27 cellular contexts compared by ENCODE assay signal in the genomic region with DNA sequence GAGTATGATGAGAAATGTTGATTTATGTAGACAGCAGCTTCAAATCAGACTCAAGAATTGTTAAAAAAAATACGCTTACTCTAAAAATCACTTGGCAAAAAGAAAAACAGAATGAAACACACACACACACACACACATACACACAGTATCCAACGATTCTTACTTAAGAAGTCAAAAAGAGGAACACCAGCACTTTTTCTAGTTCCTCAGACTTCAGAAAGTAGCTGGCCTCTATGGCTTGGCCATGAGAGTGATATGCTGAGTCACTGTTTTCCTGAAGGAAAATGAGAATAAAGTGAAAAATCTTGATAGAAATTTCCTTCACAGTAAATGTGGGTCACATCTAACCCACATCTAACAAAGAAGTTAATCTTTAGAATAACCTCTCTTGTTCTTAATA. TPM values are rescaled to one million over a fixed set of nuclear protein-coding genes. Genes with fewer than 3 reads are reported as not detected.
DNase-seq lines count a peak whose midpoint lies in the region; ATAC-seq and TF ChIP-seq lines count a peak whose summit lies in the region.
"Had no signal": no experiment of that assay in that cellular context is flagged by ENCODE, and none has a peak within 500 bp of the region (broad histone marks: within the 10 kb centered on the region; RNA-seq: fewer than 3 reads in every experiment).

No MANE protein-coding gene starts in this region.

- no peak for TF ChIP-seq EP300 in SK-N-SH (IDR thresholded peaks at IDR 0.05; ENCODE audit: borderline replicate concordance in 1 of 2, low read depth in 1 of 2, low read length in 1 of 2)

- CTCF ChIA-PET in SK-N-SH (lab: Yijun Ruan, JAX): no interaction called here
- CTCF ChIA-PET in naive thymus-derived CD4-positive, alpha-beta T cell (lab: Charles Lee): no interaction called here

- H2AFZ ChIP-seq in SK-N-SH (ENCODE audit: low read depth): 0 out of 2 replicates have a peak overlapping the region, but pooled peaks have one; percentile 7
- H2AFZ ChIP-seq: PC-9 had no signal

- no peak overlapping the region for H3K27ac Mint-ChIP-seq in naive thymus-derived CD4-positive, alpha-beta T cell
- H3K27ac Mint-ChIP-seq: activated B cell treated with CpG ODN at 0.5 μM for 24 hours; endodermal cell; natural killer cell treated with Interleukin-12 subunit alpha and Interleukin-12 subunit beta and Interleukin-15 and Interleukin-18, amount 100 ng/mL, for 72 hours; type B pancreatic cell had no signal

- TF ChIP-seq CTCF in SK-N-SH (IDR thresholded peaks at IDR 0.05) (no peak), fibroblast of mammary gland (conservative IDR thresholded peaks at IDR 0.05; ENCODE audit: control insufficient read depth, insufficient read depth, low read depth, low read length) (no peak), tibial artery (IDR thresholded peaks at IDR 0.05) (no peak)

- H3K9me3 ChIP-seq in SK-N-SH (no peaks in the 10 kb centered on the region), tibial artery (no peaks in the 10 kb centered on the region)
- no peaks in the 10 kb centered on the region for H3K9me3 ChIP-seq in naive thymus-derived CD4-positive, alpha-beta T cell (ENCODE audit: control insufficient read depth in 2 of 3, low read length in 3 of 3)
- H3K9me3 ChIP-seq: Caco-2, colonic mucosa, pancreas, stomach had no signal

- H3K36me3 Mint-ChIP-seq in naive thymus-derived CD4-positive, alpha-beta T cell: no peaks in the 10 kb centered on the region
- H3K36me3 Mint-ChIP-seq: type B pancreatic cell had no signal

- H3K9ac ChIP-seq in SK-N-SH: no peak overlapping the region
- H3K9ac ChIP-seq: KMS-11 had no signal

- H3K4me1 ChIP-seq in SK-N-SH (ENCODE audit: control insufficient read depth in 1 of 2, insufficient read depth in 2 of 2, low read depth in 1 of 2, low read length in 1 of 2) (peaks cover 0 to 12% of the 10 kb centered on the region in 2 experiments; a peak in 1 of 4 replicates), tibial artery (peaks cover 0 to 7% (median 0%) of the 10 kb centered on the region in 4 donors)
- H3K4me1 ChIP-seq in naive thymus-derived CD4-positive, alpha-beta T cell (ENCODE audit: control insufficient read depth in 2 of 2, insufficient read depth in 2 of 2, low read length in 2 of 2): no peaks in the 10 kb centered on the region
- H3K4me1 ChIP-seq: Caco-2, colonic mucosa, left lung, pancreas, stomach had no signal

- POLR2A ChIA-PET in SK-N-SH (lab: Yijun Ruan, JAX): no interaction called here
- POLR2A ChIA-PET in naive thymus-derived CD4-positive, alpha-beta T cell (lab: Charles Lee): no interaction called here

- no peaks in the 10 kb centered on the region for H4K20me1 ChIP-seq in SK-N-SH (ENCODE audit: insufficient read depth)

- peak overlapping the region; percentile 19; the same call in 1 of the 2 replicates for H3K4me2 ChIP-seq in SK-N-SH
- H3K4me2 ChIP-seq: KMS-11, PC-9 had no signal

- no peaks in the 10 kb centered on the region for H3K9me2 ChIP-seq in SK-N-SH

- no peaks in the 10 kb centered on the region for H3K4me1 Mint-ChIP-seq in naive thymus-derived CD4-positive, alpha-beta T cell
- H3K4me1 Mint-ChIP-seq: activated B cell treated with CpG ODN at 0.5 μM for 24 hours, endodermal cell had no signal

- H3K79me2 ChIP-seq in SK-N-SH (ENCODE audit: insufficient read depth): peaks cover 17% of the 10 kb centered on the region; the same call in 1 of the 2 replicates

- H3K36me3 ChIP-seq in SK-N-SH (replicated peaks in 1 of 2; ENCODE audit: control insufficient read depth in 1 of 2, insufficient read depth in 2 of 2, low read length in 1 of 2) (no peaks in the 10 kb centered on the region), tibial artery (no peaks in the 10 kb centered on the region)
- H3K36me3 ChIP-seq in naive thymus-derived CD4-positive, alpha-beta T cell (ENCODE audit: control insufficient read depth in 2 of 3, insufficient read depth in 3 of 3, low read length in 3 of 3): no peaks in the 10 kb centered on the region
- H3K36me3 ChIP-seq: colonic mucosa, left lung, pancreas, stomach had no signal

- H3F3A ChIP-seq in SK-N-SH (replicated peaks; ENCODE audit: insufficient read depth): no peaks in the 10 kb centered on the region

- H3K27ac ChIP-seq in SK-N-SH (ENCODE audit: low read depth in 2 of 2, low read length in 1 of 2) (peak overlapping the region in 1 of 2 experiments; percentile 18; a peak in 2 of 4 replicates), tibial artery (no peak overlapping the region)
- no peak overlapping the region for H3K27ac ChIP-seq in naive thymus-derived CD4-positive, alpha-beta T cell (ENCODE audit: low read depth, low read length)
- H3K27ac ChIP-seq: colonic mucosa, KMS-11, left lung, pancreas, PC-9, stomach had no signal

- TF ChIP-seq RAD21 in SK-N-SH (IDR thresholded peaks at IDR 0.05; ENCODE audit: low read length): no peak

- H3K9me3 Mint-ChIP-seq in naive thymus-derived CD4-positive, alpha-beta T cell: peaks cover 0 to 20% (median 5%) of the 10 kb centered on the region in 11 donors
- H3K9me3 Mint-ChIP-seq: endodermal cell, type B pancreatic cell had no signal

- H3K27me3 Mint-ChIP-seq in naive thymus-derived CD4-positive, alpha-beta T cell: no peaks in the 10 kb centered on the region
- H3K27me3 Mint-ChIP-seq: activated B cell treated with CpG ODN at 0.5 μM for 24 hours; natural killer cell treated with Interleukin-12 subunit alpha and Interleukin-12 subunit beta and Interleukin-15 and Interleukin-18, amount 100 ng/mL, for 72 hours; type B pancreatic cell had no signal

- DNase-seq in SK-N-SH: no peak
- DNase-seq in SKM-1 (lab: John Stamatoyannopoulos, UW; ENCODE audit: unreplicated experiment): peak; percentile 49
- peak; percentile 58 for DNase-seq in fibroblast of mammary gland (ENCODE audit: low read depth)
- DNase-seq in naive thymus-derived CD4-positive, alpha-beta T cell: no peak
- DNase-seq in tibial artery: no peak
- DNase-seq: activated B cell treated with CpG ODN at 0.5 μM for 24 hours; activated CD4-positive, alpha-beta T cell treated with anti-CD3 and anti-CD28 coated beads, Interleukin-2, amount 50 U/mL, for 48 hours; Caco-2; colonic mucosa; endodermal cell; head of caudate nucleus; left lung; midbrain; NCI-H1092; NCI-H2029; NCI-H226; pancreas; PC-9; right cardiac atrium; stimulated activated CD4-positive, alpha-beta T cell treated with anti-CD3 and anti-CD28 coated beads, Interleukin-12 subunit alpha, Interleukin-12 subunit beta, amount 100 ng/mL, for 4 hours; stomach had no signal

- no peak overlapping the region for H3K4me3 Mint-ChIP-seq in naive thymus-derived CD4-positive, alpha-beta T cell
- H3K4me3 Mint-ChIP-seq: activated B cell treated with CpG ODN at 0.5 μM for 24 hours; endodermal cell; natural killer cell treated with Interleukin-12 subunit alpha and Interleukin-12 subunit beta and Interleukin-15 and Interleukin-18, amount 100 ng/mL, for 72 hours; type B pancreatic cell had no signal

- no peaks in the 10 kb centered on the region for H3K27me3 ChIP-seq in SK-N-SH (ENCODE audit: insufficient read depth)
- no peaks in the 10 kb centered on the region for H3K27me3 ChIP-seq in naive thymus-derived CD4-positive, alpha-beta T cell (ENCODE audit: control insufficient read depth in 2 of 2, insufficient read depth in 2 of 2, low read length in 2 of 2)
- no peaks in the 10 kb centered on the region for H3K27me3 ChIP-seq in tibial artery
- H3K27me3 ChIP-seq: colonic mucosa, left lung, pancreas, stomach had no signal

- H3K4me3 ChIP-seq in SK-N-SH (ENCODE audit: low read depth in 2 of 2, low read length in 1 of 2) (no peak overlapping the region), fibroblast of mammary gland (ENCODE audit: control insufficient read depth, low read depth, low read length) (no peak overlapping the region), tibial artery (no peak overlapping the region)
- H3K4me3 ChIP-seq in naive thymus-derived CD4-positive, alpha-beta T cell (ENCODE audit: low read length): no peak overlapping the region
- H3K4me3 ChIP-seq: colonic mucosa, left lung, pancreas, PC-9, stomach had no signal

- 23% methylated on average over 2 of the region's 2 CpGs for WGBS in SK-N-SH (ENCODE audit: low lambda C conversion rate)

- no peak for ATAC-seq in SK-N-SH treated with all-trans-retinoic acid at 6 μM for 48 hours
- ATAC-seq in naive thymus-derived CD4-positive, alpha-beta T cell: no peak
- no peak for ATAC-seq in GM19467 (IDR thresholded peaks at IDR 0.05; ENCODE audit: unreplicated experiment)
- no peak for ATAC-seq in HG02642 (IDR thresholded peaks at IDR 0.05; ENCODE audit: poor library complexity, unreplicated experiment)
- ATAC-seq: left lung; natural killer cell treated with Interleukin-12 subunit alpha and Interleukin-12 subunit beta and Interleukin-15 and Interleukin-18, amount 100 ng/mL, for 72 hours; pancreas; right cardiac atrium had no signal

- intact Hi-C loops in naive thymus-derived CD4-positive, alpha-beta T cell (cut with micrococcal nuclease): no loop called here
- intact Hi-C loops in tibial artery (cut with DNase I; ENCODE audit: low total_unique reads): no loop called here

TF ChIP-seq in SK-N-SH, 30 proteins besides CTCF, POLR2A, EP300 and RAD21 (continues in another document):
- TF ChIP-seq JUND (IDR thresholded peaks at IDR 0.05) (no peak), MEF2A (IDR thresholded peaks at IDR 0.05; ENCODE audit: borderline replicate concordance, low read depth) (no peak), POLR2AphosphoS5 (IDR thresholded peaks at IDR 0.05; ENCODE audit: low read depth, low read length) (no peak), FOXM1 (IDR thresholded peaks at IDR 0.05; ENCODE audit: low read depth) (no peak), GATA2 (CRISPR knock-in tag; IDR thresholded peaks at IDR 0.05) (no peak), TEAD4 (IDR thresholded peaks at IDR 0.05; ENCODE audit: borderline replicate concordance, insufficient read depth) (no peak), SMC3 (IDR thresholded peaks at IDR 0.05; ENCODE audit: low read depth, low read length) (no peak)

TF ChIP-seq in SK-N-SH treated with all-trans-retinoic acid at 6 μM for 48 hours, 23 proteins besides CTCF, POLR2A, EP300 and RAD21:
- no peak for TF ChIP-seq ISL1 (CRISPR knock-in tag; IDR thresholded peaks at IDR 0.05)
- no peak for TF ChIP-seq ZNF8 (CRISPR knock-in tag; IDR thresholded peaks at IDR 0.05)
- no peak for TF ChIP-seq GLIS3 (CRISPR knock-in tag; IDR thresholded peaks at IDR 0.05)
- no peak for TF ChIP-seq ZFP3 (CRISPR knock-in tag; IDR thresholded peaks at IDR 0.05)
- TF ChIP-seq ARNTL (CRISPR knock-in tag; IDR thresholded peaks at IDR 0.05; ENCODE audit: borderline replicate concordance, low read depth): no peak
- no peak for TF ChIP-seq ESRRG (CRISPR knock-in tag; IDR thresholded peaks at IDR 0.05)
- TF ChIP-seq TCF4 (CRISPR knock-in tag; IDR thresholded peaks at IDR 0.05; ENCODE audit: borderline replicate concordance): no peak

RNA-seq across cellular contexts. Expression of gene CNTN3, which starts 22.1 kb away (rescaled TPM):
- 2.8 and 3.3 TPM in 2 replicates for polyA plus RNA-seq in SK-N-SH (2012; rRNA removed)
- polyA plus RNA-seq in SK-N-SH (2012; cell fraction: cytosol; rRNA removed): 3.1 and 3.6 TPM in 2 replicates
- polyA plus RNA-seq in SK-N-SH (2012; cell fraction: nucleus; rRNA removed): 2.4 and 7.3 TPM in 2 replicates
- not detected for total RNA-seq in naive thymus-derived CD4-positive, alpha-beta T cell
- polyA plus RNA-seq in naive thymus-derived CD4-positive, alpha-beta T cell: not detected
- total RNA-seq: activated B cell treated with CpG ODN at 0.5 μM for 24 hours; Caco-2; natural killer cell treated with Interleukin-12 subunit alpha and Interleukin-12 subunit beta and Interleukin-15 and Interleukin-18, amount 100 ng/mL, for 72 hours; PC-9 had no signal

Comparison
In these comparisons a context has a peak if more than half of its experiments do, and no peak if none do; other contexts are left out.
1. DNase-seq: peak in SKM-1 (single experiment) and fibroblast of mammary gland (single experiment); none in SK-N-SH (single experiment), naive thymus-derived CD4-positive, alpha-beta T cell (0 of 9) and tibial artery (0 of 2).